In genomic region chr16:87489434-87490045, GRCh38 we compare ENCODE assay signal across 10 cellular contexts. TPM values are rescaled to one million over a fixed set of nuclear protein-coding genes. Genes with fewer than 3 reads are reported as not detected.
A peak's percentile ranks its signal among the peaks of the same experiment; 100 is the strongest.
DNase-seq lines count a peak whose midpoint lies in the region; TF ChIP-seq lines count a peak whose summit lies in the region.
"Had no signal": no experiment of that assay in that cellular context is flagged by ENCODE, and none has a peak within 500 bp of the region (broad histone marks: within the 10 kb centered on the region; RNA-seq: fewer than 3 reads in every experiment).

No MANE protein-coding gene starts in this region.

- TF ChIP-seq CTCF in AG10803 (conservative IDR thresholded peaks at IDR 0.05; ENCODE audit: low read length) (no peak), KMS-11 (conservative IDR thresholded peaks at IDR 0.05; ENCODE audit: low read depth, low read length) (no peak), dorsolateral prefrontal cortex (IDR thresholded peaks at IDR 0.05 in 54 of 56, conservative IDR thresholded peaks at IDR 0.05 in 2 of 56; ENCODE audit: low read depth in 1 of 56, partially characterized antibody in 56 of 56) (no peak), nephron (IDR thresholded peaks at IDR 0.05; ENCODE audit: unreplicated experiment in 3 of 3) (no peak)

- peak overlapping the region; percentile 59 to 74 (median 64) for H3K27ac Mint-ChIP-seq in nephron

- no peaks in the 10 kb centered on the region for H3K9me3 Mint-ChIP-seq in nephron

- H3K27me3 ChIP-seq in KMS-11 (ENCODE audit: insufficient read depth, low read depth) (no peaks in the 10 kb centered on the region), dorsolateral prefrontal cortex (no peaks in the 10 kb centered on the region), H7 (ENCODE audit: control insufficient read depth, insufficient read depth, low read length) (peaks cover 2% of the 10 kb centered on the region; the same call in 1 of the 2 replicates)

- intact Hi-C loops in dorsolateral prefrontal cortex (cut with DNase I), result loop anchor here (2.0 to 10.0 kb wide), 4 partner anchors 73 to 172 kb away; partner anchors contain the start of genes MAP1LC3B (in 2 of the 2) and C16orf95 (in 1 of the 2)

- H3K79me2 ChIP-seq in KMS-11 (ENCODE audit: insufficient read depth, low read depth), result peaks cover 10% of the 10 kb centered on the region; the same call in 1 of the 2 replicates

- H2AFZ ChIP-seq in KMS-11 (ENCODE audit: low read depth), result no peak overlapping the region

- peaks cover 71% of the 10 kb centered on the region for H3K4me1 Mint-ChIP-seq in nephron

- H3K9ac ChIP-seq in KMS-11, result no peak overlapping the region

- no peak overlapping the region for H3K27ac ChIP-seq in KMS-11
- H3K27ac ChIP-seq in dorsolateral prefrontal cortex, result peak overlapping the region in 25 of 59 donors; percentile 1 to 70 (median 43)

- H3K4me3 Mint-ChIP-seq in nephron, result peak overlapping the region; percentile 86 to 89 (median 88)

- H3K4me3 ChIP-seq in AG10803 (ENCODE audit: low read length), result peak overlapping the region; percentile 63
- H3K4me3 ChIP-seq in KMS-11 (IDR thresholded peaks at IDR 0.05; ENCODE audit: insufficient read depth, low read depth, low read length), result no peak overlapping the region
- H3K4me3 ChIP-seq in dorsolateral prefrontal cortex, result peak overlapping the region in 57 of 59 donors; percentile 37 to 72 (median 62)
- H3K4me3 ChIP-seq in H7 (ENCODE audit: insufficient read depth, low read depth, low read length), result no peak overlapping the region

- no peaks in the 10 kb centered on the region for H3K36me3 ChIP-seq in KMS-11 (ENCODE audit: insufficient read depth)
- H3K36me3 ChIP-seq in H7 (replicated peaks; ENCODE audit: control insufficient read depth, insufficient read depth, low read length), result no peaks in the 10 kb centered on the region

- peak overlapping the region; percentile 22; the same call in 1 of the 2 replicates for H3K4me2 ChIP-seq in KMS-11

- no peaks in the 10 kb centered on the region for H4K20me1 ChIP-seq in KMS-11 (ENCODE audit: insufficient read depth)

- H3K27me3 Mint-ChIP-seq in nephron (ENCODE audit: low read depth), result no peaks in the 10 kb centered on the region

- H3K4me1 ChIP-seq in KMS-11 (ENCODE audit: low read depth, poor library complexity, severe bottlenecking), result peaks cover 10% of the 10 kb centered on the region

- H3K36me3 Mint-ChIP-seq in nephron (ENCODE audit: low read depth), result no peaks in the 10 kb centered on the region

- DNase-seq in AG10803 (ENCODE audit: low read depth) (no peak), dorsolateral prefrontal cortex (no peak), epidermal melanocyte (ENCODE audit: insufficient read length, low spot score) (no peak), HUDEP-2 (lab: John Stamatoyannopoulos, UW; ENCODE audit: unreplicated experiment in 76 of 76) (no peak), H7 (no peak)
- DNase-seq in stimulated activated CD4-positive, alpha-beta T cell treated with anti-CD3 and anti-CD28 coated beads, Interleukin-2, amount 100 ng/mL, for 48 hours, result no peak
- DNase-seq: activated CD4-positive, alpha-beta T cell treated with anti-CD3 and anti-CD28 coated beads, Interleukin-2, amount 50 U/mL, for 4 hours; NCI-H748 treated with DMSO at 0.1 percent for 48 hours had no signal

RNA-seq across cellular contexts. Expression of gene ZCCHC14, which starts 3.3 kb away (rescaled TPM):
- total RNA-seq in dorsolateral prefrontal cortex, result 10 to 100 TPM; 25.1 to 60.3 (median 37.0) TPM
- 12.2 and 13.3 TPM in 2 replicates for total RNA-seq in H7 (2014; rRNA removed; shearing (Covaris generic))

Comparison
In these comparisons a context has a peak if more than half of its experiments do, and no peak if none do; other contexts are left out.
1. H3K4me3 ChIP-seq: peak in AG10803 (single experiment) and dorsolateral prefrontal cortex (57 of 59); none in KMS-11 (single experiment) and H7 (single experiment).